24 cellular contexts compared by ENCODE assay signal in genomic region chr4:16993966-16994840, GRCh38.
"Had no signal": no experiment of that assay in that cellular context is flagged by ENCODE, and none has a peak within 500 bp of the region (broad histone marks: within the 10 kb centered on the region; RNA-seq: fewer than 3 reads in every experiment).

No MANE protein-coding gene starts in this region.

- ATAC-seq: activated T-helper 17 cell treated with anti-CD3 and anti-CD28 coated beads, Interleukin-2, amount 50 U/mL, for 72 hours; PC-3; T-helper 17 cell had no signal

- H3K9me3 Mint-ChIP-seq: activated B cell treated with CpG ODN at 0.5 μM for 24 hours; activated CD4-positive, alpha-beta memory T cell treated with anti-CD3 and anti-CD28 coated beads, Interleukin-2, amount 10 ng/mL, durations not matched to agents 7 days and 5 days; activated naive CD4-positive, alpha-beta T cell treated with anti-CD3 and anti-CD28 coated beads for 36 hours; activated T-helper 17 cell treated with anti-CD3 and anti-CD28 coated beads, Interleukin-2, amount 50 U/mL, for 72 hours had no signal

- H3K27me3 Mint-ChIP-seq: activated B cell treated with CpG ODN at 0.5 μM for 24 hours; activated CD4-positive, alpha-beta memory T cell treated with anti-CD3 and anti-CD28 coated beads, Interleukin-2, amount 10 ng/mL, durations not matched to agents 7 days and 5 days; activated naive CD8-positive, alpha-beta T cell; brain; T-helper 17 cell had no signal

- H3K36me3 Mint-ChIP-seq: activated naive CD8-positive, alpha-beta T cell; brain had no signal

- DNase-seq: activated B cell treated with CpG ODN at 0.5 μM for 24 hours; activated CD4-positive, alpha-beta memory T cell treated with anti-CD3 and anti-CD28 coated beads, Interleukin-2, amount 10 ng/mL, durations not matched to agents 7 days and 5 days; activated CD4-positive, alpha-beta T cell treated with anti-CD3 and anti-CD28 coated beads for 1 hour; activated CD4-positive, alpha-beta T cell treated with anti-CD3 and anti-CD28 coated beads, Interleukin-2, amount 50 U/mL, for 1 hour; activated gamma-delta T cell; activated naive CD4-positive, alpha-beta T cell treated with anti-CD3 and anti-CD28 coated beads for 36 hours; activated T-cell treated with anti-CD3 and anti-CD28 coated beads for 4 hours; activated T-cell treated with anti-CD3 and anti-CD28 coated beads, Interleukin-2, amount 50 U/mL, for 48 hours; amygdala; cerebellar nuclear complex; MM.1S; NCI-H1105; NCI-H1436; NCI-H1694 treated with DMSO at 0.1 percent for 48 hours; NCI-H2029 treated with DMSO at 0.1 percent for 48 hours; NCI-H446; NCI-H524; PC-3; SHP77; T-helper 17 cell; T-helper 9 cell had no signal

- H3K4me3 Mint-ChIP-seq: activated B cell treated with CpG ODN at 0.5 μM for 24 hours; activated CD4-positive, alpha-beta memory T cell treated with anti-CD3 and anti-CD28 coated beads, Interleukin-2, amount 10 ng/mL, durations not matched to agents 7 days and 5 days; activated naive CD4-positive, alpha-beta T cell treated with anti-CD3 and anti-CD28 coated beads for 36 hours; activated naive CD8-positive, alpha-beta T cell; activated T-helper 17 cell treated with anti-CD3 and anti-CD28 coated beads, Interleukin-2, amount 50 U/mL, for 72 hours; brain; T-helper 17 cell had no signal

- H3K4me1 Mint-ChIP-seq: activated B cell treated with CpG ODN at 0.5 μM for 24 hours; activated CD4-positive, alpha-beta memory T cell treated with anti-CD3 and anti-CD28 coated beads, Interleukin-2, amount 10 ng/mL, durations not matched to agents 7 days and 5 days; activated T-helper 17 cell treated with anti-CD3 and anti-CD28 coated beads, Interleukin-2, amount 50 U/mL, for 72 hours; brain; T-helper 17 cell had no signal

- H3K27ac Mint-ChIP-seq: activated B cell treated with CpG ODN at 0.5 μM for 24 hours; activated CD4-positive, alpha-beta memory T cell treated with anti-CD3 and anti-CD28 coated beads, Interleukin-2, amount 10 ng/mL, durations not matched to agents 7 days and 5 days; activated naive CD4-positive, alpha-beta T cell treated with anti-CD3 and anti-CD28 coated beads for 36 hours; activated naive CD8-positive, alpha-beta T cell; activated T-helper 17 cell treated with anti-CD3 and anti-CD28 coated beads, Interleukin-2, amount 50 U/mL, for 72 hours; T-helper 17 cell had no signal
